ENCODE assay signal across 16 cellular contexts in genomic region chr14:103194256-103195045, GRCh38.
DNase-seq lines count a peak whose midpoint lies in the region; ATAC-seq and TF ChIP-seq lines count a peak whose summit lies in the region.
"Had no signal": no experiment of that assay in that cellular context is flagged by ENCODE, and none has a peak within 500 bp of the region (broad histone marks: within the 10 kb centered on the region; RNA-seq: fewer than 3 reads in every experiment).

No MANE protein-coding gene starts in this region.

- H3K79me2 ChIP-seq in osteoblast (ENCODE audit: insufficient read depth, low read length), result no peaks in the 10 kb centered on the region

- no peak overlapping the region for H3K27ac ChIP-seq in osteoblast (ENCODE audit: low read depth, low read length)

- H3K4me3 Mint-ChIP-seq in activated CD8-positive, alpha-beta T cell treated with anti-CD3 and anti-CD28 coated beads, Interleukin-2, amount 10 ng/mL, durations not matched to agents 7 days and 5 days, result no peak overlapping the region
- H3K4me3 Mint-ChIP-seq: activated CD4-positive, alpha-beta T cell treated with anti-CD3 and anti-CD28 coated beads for 36 hours; activated T-helper 17 cell treated with anti-CD3 and anti-CD28 coated beads, Interleukin-2, amount 50 U/mL, for 72 hours; neural crest cell had no signal

- no peak overlapping the region for H3K4me2 ChIP-seq in osteoblast (ENCODE audit: insufficient read depth, low read length)

- no peak for ATAC-seq in activated CD8-positive, alpha-beta T cell treated with anti-CD3 and anti-CD28 coated beads, Interleukin-2, amount 10 ng/mL, durations not matched to agents 7 days and 5 days
- no peak for ATAC-seq in GM18498 (IDR thresholded peaks at IDR 0.05; ENCODE audit: unreplicated experiment)
- ATAC-seq: activated CD4-positive, alpha-beta T cell treated with anti-CD3 and anti-CD28 coated beads for 36 hours; activated T-helper 17 cell treated with anti-CD3 and anti-CD28 coated beads, Interleukin-2, amount 50 U/mL, for 72 hours; GM12878; left cardiac atrium; SK-N-SH treated with all-trans-retinoic acid at 6 μM for 48 hours had no signal

- peaks cover 23% of the 10 kb centered on the region for H3K27me3 Mint-ChIP-seq in activated CD8-positive, alpha-beta T cell treated with anti-CD3 and anti-CD28 coated beads, Interleukin-2, amount 10 ng/mL, durations not matched to agents 7 days and 5 days (ENCODE audit: low read depth)

- TF ChIP-seq POLR2A in NB4 (IDR thresholded peaks at IDR 0.05; ENCODE audit: extremely low read depth, insufficient read length), result no peak

- no peaks in the 10 kb centered on the region for H4K20me1 ChIP-seq in osteoblast (ENCODE audit: insufficient read depth, low read length)

- H3K4me1 ChIP-seq in osteoblast (ENCODE audit: insufficient read depth, low read length), result peaks cover 11% of the 10 kb centered on the region

- H3K36me3 ChIP-seq in osteoblast (ENCODE audit: insufficient read depth, low read length), result no peaks in the 10 kb centered on the region

- H3K4me3 ChIP-seq in NB4 (ENCODE audit: low read depth, low read length), result no peak overlapping the region
- no peak overlapping the region for H3K4me3 ChIP-seq in osteoblast (ENCODE audit: insufficient read depth, low read length)
- H3K4me3 ChIP-seq: GM12878 had no signal

- H3K36me3 Mint-ChIP-seq in activated CD8-positive, alpha-beta T cell treated with anti-CD3 and anti-CD28 coated beads, Interleukin-2, amount 10 ng/mL, durations not matched to agents 7 days and 5 days (ENCODE audit: low read depth), result no peaks in the 10 kb centered on the region

- TF ChIP-seq CTCF in NB4 (IDR thresholded peaks at IDR 0.05; ENCODE audit: low read depth, low read length) (no peak), osteoblast (IDR thresholded peaks at IDR 0.05; ENCODE audit: extremely low read depth, low read depth, low read length) (no peak)

- no peaks in the 10 kb centered on the region for H3K9me3 ChIP-seq in osteoblast (ENCODE audit: low read depth, low read length)

- H3K9me3 Mint-ChIP-seq in activated CD8-positive, alpha-beta T cell treated with anti-CD3 and anti-CD28 coated beads, Interleukin-2, amount 10 ng/mL, durations not matched to agents 7 days and 5 days (ENCODE audit: insufficient read depth), result no peaks in the 10 kb centered on the region
- H3K9me3 Mint-ChIP-seq: activated T-helper 17 cell treated with anti-CD3 and anti-CD28 coated beads, Interleukin-2, amount 50 U/mL, for 72 hours had no signal

- no peak overlapping the region for H3K27ac Mint-ChIP-seq in activated CD8-positive, alpha-beta T cell treated with anti-CD3 and anti-CD28 coated beads, Interleukin-2, amount 10 ng/mL, durations not matched to agents 7 days and 5 days
- H3K27ac Mint-ChIP-seq: activated CD4-positive, alpha-beta T cell treated with anti-CD3 and anti-CD28 coated beads for 36 hours; activated T-helper 17 cell treated with anti-CD3 and anti-CD28 coated beads, Interleukin-2, amount 50 U/mL, for 72 hours had no signal

- H2AFZ ChIP-seq in osteoblast (ENCODE audit: low read length), result no peak overlapping the region

- DNase-seq in CD1c-positive myeloid dendritic cell (ENCODE audit: extremely low spot score) (peak; percentile 49), NB4 (ENCODE audit: low read depth) (peak; percentile 62), dedifferentiated amniotic fluid mesenchymal stem cell (ENCODE audit: extremely low spot score) (peak; percentile 77), myocyte (ENCODE audit: low read depth) (peak; percentile 32), NAMALWA (ENCODE audit: low spot score) (no peak), osteoblast (ENCODE audit: insufficient read length, low spot score, missing footprints) (no peak)
- DNase-seq in activated CD8-positive, alpha-beta T cell treated with anti-CD3 and anti-CD28 coated beads, Interleukin-2, amount 10 ng/mL, durations not matched to agents 7 days and 5 days, result no peak
- DNase-seq: activated CD4-positive, alpha-beta T cell treated with anti-CD3 and anti-CD28 coated beads for 36 hours; central memory CD4-positive, alpha-beta T cell; left cardiac atrium; NCI-H526 had no signal

- CTCF ChIA-PET in activated CD8-positive, alpha-beta T cell treated with anti-CD3 and anti-CD28 coated beads, Interleukin-2, amount 10 ng/mL, durations not matched to agents 7 days and 5 days (lab: Charles Lee), result no interaction called here

- H3K4me1 Mint-ChIP-seq in activated CD8-positive, alpha-beta T cell treated with anti-CD3 and anti-CD28 coated beads, Interleukin-2, amount 10 ng/mL, durations not matched to agents 7 days and 5 days (ENCODE audit: low read depth), result peaks cover 3% of the 10 kb centered on the region
- H3K4me1 Mint-ChIP-seq: activated CD4-positive, alpha-beta T cell treated with anti-CD3 and anti-CD28 coated beads for 36 hours; activated T-helper 17 cell treated with anti-CD3 and anti-CD28 coated beads, Interleukin-2, amount 50 U/mL, for 72 hours; neural crest cell had no signal

- POLR2A ChIA-PET in activated CD8-positive, alpha-beta T cell treated with anti-CD3 and anti-CD28 coated beads, Interleukin-2, amount 10 ng/mL, durations not matched to agents 7 days and 5 days (lab: Charles Lee), result no interaction called here

- peaks cover 20% of the 10 kb centered on the region for H3K27me3 ChIP-seq in osteoblast (ENCODE audit: insufficient read depth, low read length)

Comparison
In these comparisons a context has a peak if more than half of its experiments do, and no peak if none do; other contexts are left out.
1. DNase-seq: peak in CD1c-positive myeloid dendritic cell (single experiment), NB4 (single experiment), dedifferentiated amniotic fluid mesenchymal stem cell (single experiment) and myocyte (single experiment); none in activated CD8-positive, alpha-beta T cell treated with anti-CD3 and anti-CD28 coated beads, Interleukin-2, amount 10 ng/mL, durations not matched to agents 7 days and 5 days (single experiment), NAMALWA (single experiment) and osteoblast (single experiment).